2 cellular contexts compared by ENCODE assay signal in genomic region chr2:207681431-207681830, GRCh38.
TF ChIP-seq lines count a peak whose summit lies in the region.

No MANE protein-coding gene starts in this region.

TF ChIP-seq in HepG2, 621 proteins besides CTCF, POLR2A, EP300 and RAD21:
- TF ChIP-seq ZFP62 (CRISPR knock-in tag; IDR thresholded peaks at IDR 0.05) (no peak), ZFP91 (CRISPR knock-in tag; IDR thresholded peaks at IDR 0.05; ENCODE audit: borderline replicate concordance) (no peak), SAFB2 (CRISPR knock-in tag; IDR thresholded peaks at IDR 0.05; ENCODE audit: borderline replicate concordance, low read depth) (no peak)

TF ChIP-seq in endothelial cell of umbilical vein, 7 proteins besides CTCF, POLR2A, EP300 and RAD21:
- no peak for TF ChIP-seq FOS (IDR thresholded peaks at IDR 0.05; ENCODE audit: borderline replicate concordance, insufficient read depth, low read length)
- TF ChIP-seq MAX (IDR thresholded peaks at IDR 0.05; ENCODE audit: insufficient read depth, insufficient read length): no peak
- no peak for TF ChIP-seq EZH2 (IDR thresholded peaks at IDR 0.05; ENCODE audit: borderline replicate concordance, low read depth, low read length, severe bottlenecking)
- no peak for TF ChIP-seq JUN (IDR thresholded peaks at IDR 0.05; ENCODE audit: borderline replicate concordance, insufficient read depth, insufficient read length, low read depth)
- TF ChIP-seq GATA2 (IDR thresholded peaks at IDR 0.05; ENCODE audit: insufficient read depth, insufficient read length, low read depth, low read length): no peak
TF ChIP-seq in endothelial cell of umbilical vein: peak in this region for 0.
